Comparison of ENCODE assay signal across 8 cellular contexts in the genomic region with DNA sequence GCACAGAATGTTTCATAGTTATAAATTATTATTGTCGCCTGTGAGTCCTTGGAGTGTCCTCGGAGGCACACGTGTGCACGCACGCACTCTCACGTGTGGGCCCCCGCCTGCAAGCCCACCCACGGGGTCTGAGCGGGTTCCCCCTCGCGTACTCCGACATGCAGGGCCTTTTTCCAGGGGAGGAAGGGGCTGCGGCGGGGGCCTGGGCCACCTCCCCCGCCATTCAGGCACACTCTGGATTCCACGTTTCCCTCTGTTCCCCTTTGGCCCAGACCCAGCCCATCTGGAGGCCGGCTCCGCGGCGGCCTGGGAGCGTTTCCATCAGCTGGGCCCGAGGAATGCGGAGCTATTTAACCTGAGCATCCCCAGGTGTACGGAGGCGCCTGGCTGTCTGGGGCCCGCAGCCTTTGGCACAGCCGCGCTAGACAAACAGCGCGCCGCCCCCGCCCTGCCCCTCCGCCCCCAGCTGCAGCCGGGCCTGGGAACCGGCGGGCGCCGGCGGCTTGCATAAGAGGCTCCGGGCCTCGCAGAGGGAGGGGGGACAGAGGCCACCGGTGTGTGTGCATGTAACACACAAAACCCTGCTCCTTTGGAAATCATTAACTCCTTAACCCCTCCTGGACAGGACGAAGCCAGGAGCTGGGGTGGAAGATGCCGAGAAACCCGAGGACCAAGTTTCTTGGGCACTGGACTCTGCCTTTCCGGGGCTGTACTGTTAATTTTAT. TPM values are rescaled to one million over a fixed set of nuclear protein-coding genes. Genes with fewer than 3 reads are reported as not detected.
DNase-seq lines count a peak whose midpoint lies in the region; ATAC-seq and TF ChIP-seq lines count a peak whose summit lies in the region.

No MANE protein-coding gene starts in this region.

- no peak overlapping the region for H3K4me3 Mint-ChIP-seq in activated CD8-positive, alpha-beta memory T cell treated with anti-CD3 and anti-CD28 coated beads, Interleukin-2, amount 10 ng/mL, durations not matched to agents 7 days and 5 days

- H3K27me3 ChIP-seq in dorsolateral prefrontal cortex = no peaks in the 10 kb centered on the region
- H3K27me3 ChIP-seq in lower lobe of right lung (ENCODE audit: low read depth) = no peaks in the 10 kb centered on the region
- H3K27me3 ChIP-seq in upper lobe of left lung = no peaks in the 10 kb centered on the region

- no peak for DNase-seq in HEK293T (ENCODE audit: extremely low spot score)
- DNase-seq in NCI-H524 (lab: John Stamatoyannopoulos, UW) = peak; percentile 79 to 93
- DNase-seq in dorsolateral prefrontal cortex = peak in 4 of 10 donors; percentile 40 to 66 (median 54)
- DNase-seq in lower lobe of right lung = peak; percentile 93
- DNase-seq in upper lobe of left lung = peak; percentile 92 to 95
- DNase-seq in OCI-M1 (lab: John Stamatoyannopoulos, UW) = no peak
- DNase-seq in activated CD8-positive, alpha-beta memory T cell treated with anti-CD3 and anti-CD28 coated beads, Interleukin-2, amount 10 ng/mL, durations not matched to agents 7 days and 5 days = no peak
- no peak for DNase-seq in foreskin melanocyte

- H3K4me3 ChIP-seq in dorsolateral prefrontal cortex = peak overlapping the region in 57 of 59 donors; percentile 13 to 84 (median 43)
- H3K4me3 ChIP-seq in lower lobe of right lung = peak overlapping the region; percentile 81
- peak overlapping the region; percentile 1 to 85 (median 70) for H3K4me3 ChIP-seq in upper lobe of left lung

- POLR2A ChIA-PET in HEK293T (lab: Yijun Ruan, JAX) = interaction anchor here (0.5 to 12.0 kb wide), 3 partner anchors 12 to 45 kb away, joined by 3 to 260 read pairs (median 3); no protein-coding TSS in a partner anchor

- H3K27ac ChIP-seq in dorsolateral prefrontal cortex (peak overlapping the region in 52 of 59 donors; percentile 37 to 95 (median 68)), lower lobe of right lung (peak overlapping the region; percentile 98), upper lobe of left lung (peak overlapping the region; percentile 92 to 98 (median 94))

- peak in 3 of 56 donors; percentile 7 to 16 (median 11) for TF ChIP-seq CTCF in dorsolateral prefrontal cortex (IDR thresholded peaks at IDR 0.05 in 54 of 56, conservative IDR thresholded peaks at IDR 0.05 in 2 of 56; ENCODE audit: low read depth in 1 of 56, partially characterized antibody in 56 of 56)
- no peak for TF ChIP-seq CTCF in lower lobe of right lung (IDR thresholded peaks at IDR 0.05)
- TF ChIP-seq CTCF in upper lobe of left lung (IDR thresholded peaks at IDR 0.05) = no peak

- H3K36me3 Mint-ChIP-seq in activated CD8-positive, alpha-beta memory T cell treated with anti-CD3 and anti-CD28 coated beads, Interleukin-2, amount 10 ng/mL, durations not matched to agents 7 days and 5 days = no peaks in the 10 kb centered on the region

- intact Hi-C loops in dorsolateral prefrontal cortex (cut with DNase I) (no loop called here), lower lobe of right lung (cut with DNase I) (no loop called here)

- WGBS in upper lobe of left lung, 2 donors = 8 to 45% methylated on average over 9 to 40 of the region's 46 CpGs

- TF ChIP-seq POLR2A in upper lobe of left lung (IDR thresholded peaks at IDR 0.05) = peak in 1 of 4 donors; percentile 57

- TF ChIP-seq EP300 in upper lobe of left lung (IDR thresholded peaks at IDR 0.05) = peak in 2 of 4 donors; percentile 43 to 64

- H3K9me3 Mint-ChIP-seq in activated CD8-positive, alpha-beta memory T cell treated with anti-CD3 and anti-CD28 coated beads, Interleukin-2, amount 10 ng/mL, durations not matched to agents 7 days and 5 days (ENCODE audit: low read depth) = no peaks in the 10 kb centered on the region

- no peaks in the 10 kb centered on the region for H3K9me3 ChIP-seq in lower lobe of right lung
- H3K9me3 ChIP-seq in upper lobe of left lung = no peaks in the 10 kb centered on the region

- H3K36me3 ChIP-seq in lower lobe of right lung (no peaks in the 10 kb centered on the region), upper lobe of left lung (peaks cover 0 to 14% (median 0%) of the 10 kb centered on the region in 4 donors)

- H3K27ac Mint-ChIP-seq in activated CD8-positive, alpha-beta memory T cell treated with anti-CD3 and anti-CD28 coated beads, Interleukin-2, amount 10 ng/mL, durations not matched to agents 7 days and 5 days = no peak overlapping the region

- peaks cover 68% of the 10 kb centered on the region for H3K27me3 Mint-ChIP-seq in activated CD8-positive, alpha-beta memory T cell treated with anti-CD3 and anti-CD28 coated beads, Interleukin-2, amount 10 ng/mL, durations not matched to agents 7 days and 5 days

- H3K4me1 ChIP-seq in lower lobe of right lung (peaks cover 62% of the 10 kb centered on the region), upper lobe of left lung (peaks cover 51 to 83% (median 61%) of the 10 kb centered on the region in 4 donors)

- peaks cover 23% of the 10 kb centered on the region for H3K4me1 Mint-ChIP-seq in activated CD8-positive, alpha-beta memory T cell treated with anti-CD3 and anti-CD28 coated beads, Interleukin-2, amount 10 ng/mL, durations not matched to agents 7 days and 5 days

- CTCF ChIA-PET in HEK293T (lab: Yijun Ruan, JAX) = interaction anchor here (0.6 to 2.3 kb wide), 6 partner anchors 16 to 53 kb away, joined by 3 to 9 read pairs (median 5); no protein-coding TSS in a partner anchor
- CTCF ChIA-PET in activated CD8-positive, alpha-beta memory T cell treated with anti-CD3 and anti-CD28 coated beads, Interleukin-2, amount 10 ng/mL, durations not matched to agents 7 days and 5 days (lab: Charles Lee) = interaction anchor here (2.0 to 22.6 kb wide), 3 partner anchors 43 to 116 kb away, joined by 4 to 1101 read pairs (median 6); no protein-coding TSS in a partner anchor

- ATAC-seq in lower lobe of right lung = peak; percentile 56 to 67
- ATAC-seq in upper lobe of left lung (ENCODE audit: low FRiP score in 2 of 2) = peak; percentile 24 to 67
- no peak for ATAC-seq in activated CD8-positive, alpha-beta memory T cell treated with anti-CD3 and anti-CD28 coated beads, Interleukin-2, amount 10 ng/mL, durations not matched to agents 7 days and 5 days

TF ChIP-seq in HEK293T, 16 proteins besides CTCF, POLR2A, EP300 and RAD21:
- TF ChIP-seq FOXM1 (IDR thresholded peaks at IDR 0.05; ENCODE audit: borderline replicate concordance) = no peak
- TF ChIP-seq L3MBTL2 (conservative IDR thresholded peaks at IDR 0.05) = 0 out of 2 replicates have a peak, but pooled peaks have one; percentile 38
- TF ChIP-seq BHLHE40 (IDR thresholded peaks at IDR 0.05; ENCODE audit: borderline replicate concordance) = no peak

RNA-seq across cellular contexts. Expression of gene ID1, which starts 3.3 kb away (rescaled TPM):
- total RNA-seq in dorsolateral prefrontal cortex = 100 to 1,000 TPM in 1 of 120 experiments, 10 to 100 TPM in 117, 1 to 10 TPM in 2; 8.0 to 102 (median 36.9) TPM
- 196 TPM for total RNA-seq in lower lobe of right lung
- 100 to 1,000 TPM; 226 to 911 (median 570) TPM for total RNA-seq in upper lobe of left lung
- not detected for total RNA-seq in activated CD8-positive, alpha-beta memory T cell treated with anti-CD3 and anti-CD28 coated beads, Interleukin-2, amount 10 ng/mL, durations not matched to agents 7 days and 5 days

RNA-seq across cellular contexts. Expression of gene COX4I2, which starts 29.3 kb away (rescaled TPM):
- total RNA-seq in dorsolateral prefrontal cortex (1 to 10 TPM in 73 of 120 experiments, under 1 TPM in 16, not detected in 31; 0.66 to 5.5 (median 1.8) TPM), lower lobe of right lung (17.1 TPM), upper lobe of left lung (10 to 100 TPM in 4 of 6 donors, 1 to 10 TPM in 2; 1.9 to 24.3 (median 13.5) TPM)
- total RNA-seq in activated CD8-positive, alpha-beta memory T cell treated with anti-CD3 and anti-CD28 coated beads, Interleukin-2, amount 10 ng/mL, durations not matched to agents 7 days and 5 days = not detected

Comparison
In these comparisons a context has a peak if more than half of its experiments do, and no peak if none do; other contexts are left out.
1. DNase-seq: peak in NCI-H524 (2 of 2), lower lobe of right lung (single experiment) and upper lobe of left lung (2 of 2); none in HEK293T (single experiment), OCI-M1 (single experiment), activated CD8-positive, alpha-beta memory T cell treated with anti-CD3 and anti-CD28 coated beads, Interleukin-2, amount 10 ng/mL, durations not matched to agents 7 days and 5 days (single experiment) and foreskin melanocyte (single experiment).
2. RNA of gene ID1, which starts 3.3 kb away (total RNA-seq): 226 to 911 TPM in upper lobe of left lung, 196 TPM in lower lobe of right lung (single experiment) and 8.0 to 102 TPM in dorsolateral prefrontal cortex; not detected in activated CD8-positive, alpha-beta memory T cell treated with anti-CD3 and anti-CD28 coated beads, Interleukin-2, amount 10 ng/mL, durations not matched to agents 7 days and 5 days; every median in the first group is over 4 times any median in the second.
3. Peak in every context shown above with its lines, with median percentiles within 50 percentile points of each other: H3K27ac ChIP-seq and H3K4me3 ChIP-seq.